23 cellular contexts compared by ENCODE assay signal in genomic region chr6:137051790-137052472, GRCh38. TPM values are rescaled to one million over a fixed set of nuclear protein-coding genes. Genes with fewer than 3 reads are reported as not detected.
DNase-seq lines count a peak whose midpoint lies in the region; ATAC-seq and TF ChIP-seq lines count a peak whose summit lies in the region.
"Had no signal": no experiment of that assay in that cellular context is flagged by ENCODE, and none has a peak within 500 bp of the region (broad histone marks: within the 10 kb centered on the region; RNA-seq: fewer than 3 reads in every experiment).

No MANE protein-coding gene starts in this region.

- no peak overlapping the region for H2AFZ ChIP-seq in PC-3 (ENCODE audit: low read length)

- DNase-seq in A172 (ENCODE audit: low spot score) = peak; percentile 46
- peak; percentile 8 for DNase-seq in EL
- peak; percentile 62 for DNase-seq in PC-3
- DNase-seq in fibroblast of mammary gland (ENCODE audit: low read depth) = peak; percentile 10
- DNase-seq in activated CD4-positive, alpha-beta T cell treated with anti-CD3 and anti-CD28 coated beads, Interleukin-2, amount 10 ng/mL, durations not matched to agents 7 days and 5 days = no peak
- DNase-seq in MV-4-11 (lab: John Stamatoyannopoulos, UW) = no peak
- DNase-seq: activated CD4-positive, alpha-beta T cell treated with anti-CD3 and anti-CD28 coated beads for 1 hour; CD4-positive, alpha-beta T cell; cerebellar nuclear complex; erythroblast; kidney glomerular epithelial cell; NCI-H1417 treated with DMSO at 0.1 percent for 48 hours; psoas muscle; stimulated activated CD4-positive, alpha-beta T cell treated with anti-CD3 and anti-CD28 coated beads, Interleukin-4, amount 100 ng/mL, for 24 hours; stimulated activated naive CD8-positive, alpha-beta T cell treated with anti-CD3 and anti-CD28 coated beads, Interleukin-15, amount 100 ng/mL, for 72 hours had no signal

- no peaks in the 10 kb centered on the region for H3K36me3 Mint-ChIP-seq in activated CD4-positive, alpha-beta T cell treated with anti-CD3 and anti-CD28 coated beads, Interleukin-2, amount 10 ng/mL, durations not matched to agents 7 days and 5 days (ENCODE audit: low read depth)
- H3K36me3 Mint-ChIP-seq: activated naive CD4-positive, alpha-beta T cell treated with anti-CD3 and anti-CD28 coated beads, Interleukin-2, amount 50 U/mL, for 24 hours had no signal

- peaks cover 65% of the 10 kb centered on the region for H3K27me3 Mint-ChIP-seq in activated CD4-positive, alpha-beta T cell treated with anti-CD3 and anti-CD28 coated beads, Interleukin-2, amount 10 ng/mL, durations not matched to agents 7 days and 5 days

- H3K9me3 ChIP-seq in PC-3 (ENCODE audit: low read length) = no peaks in the 10 kb centered on the region
- H3K9me3 ChIP-seq: ascending aorta, gastroesophageal sphincter, psoas muscle, tibial nerve had no signal

- intact Hi-C loops in PC-3 (cut with micrococcal nuclease) = no loop called here

- ATAC-seq in PC-3 = peak; percentile 30
- ATAC-seq in GM18909 (IDR thresholded peaks at IDR 0.05; ENCODE audit: poor library complexity, unreplicated experiment) = no peak
- ATAC-seq in HG02798 (IDR thresholded peaks at IDR 0.05; ENCODE audit: poor library complexity, unreplicated experiment) = no peak
- ATAC-seq: gastroesophageal sphincter; stimulated activated naive CD8-positive, alpha-beta T cell treated with anti-CD3 and anti-CD28 coated beads, Interleukin-15, amount 100 ng/mL, for 72 hours had no signal

- H3K4me2 ChIP-seq in PC-3 (ENCODE audit: low read length) = no peak overlapping the region

- H3K9me3 Mint-ChIP-seq in activated CD4-positive, alpha-beta T cell treated with anti-CD3 and anti-CD28 coated beads, Interleukin-2, amount 10 ng/mL, durations not matched to agents 7 days and 5 days = no peaks in the 10 kb centered on the region
- H3K9me3 Mint-ChIP-seq: activated naive CD4-positive, alpha-beta T cell treated with anti-CD3 and anti-CD28 coated beads, Interleukin-2, amount 50 U/mL, for 24 hours; activated T-helper 1 cell treated with anti-CD3 and anti-CD28 coated beads, Interleukin-12 subunit alpha, Interleukin-12 subunit beta, Interleukin-2, Interleukin-4 antibody, amounts not matched to agents 30 ng/mL and 10 ng/mL and 1 ng/mL, durations not matched to agents 14 hours and 24 hours and 36 hours; CD4-positive, alpha-beta T cell; neural crest cell; stimulated activated naive CD8-positive, alpha-beta T cell treated with anti-CD3 and anti-CD28 coated beads, Interleukin-15, amount 100 ng/mL, for 72 hours had no signal

- no TSS peak for BruUV-seq in PC-3 (replicated peaks; lab: Mats Ljungman, UMichigan)

- peaks cover 22% of the 10 kb centered on the region for H3K4me1 ChIP-seq in PC-3 (ENCODE audit: insufficient read depth, low read length)
- H3K4me1 ChIP-seq: ascending aorta, gastroesophageal sphincter, psoas muscle, tibial nerve had no signal

- POLR2A ChIA-PET in PC-3 (lab: Charles Lee; ENCODE audit: unreplicated experiment) = no interaction called here
- POLR2A ChIA-PET in activated CD4-positive, alpha-beta T cell treated with anti-CD3 and anti-CD28 coated beads, Interleukin-2, amount 10 ng/mL, durations not matched to agents 7 days and 5 days (lab: Charles Lee) = no interaction called here

- no peaks in the 10 kb centered on the region for H4K20me1 ChIP-seq in PC-3 (ENCODE audit: low read length)

- H3K4me3 ChIP-seq in PC-3 (ENCODE audit: low read length) = no peak overlapping the region
- H3K4me3 ChIP-seq in fibroblast of mammary gland (ENCODE audit: control insufficient read depth, low read depth, low read length) = no peak overlapping the region
- H3K4me3 ChIP-seq: ascending aorta, gastroesophageal sphincter, psoas muscle, tibial nerve had no signal

- H3K27ac Mint-ChIP-seq in activated CD4-positive, alpha-beta T cell treated with anti-CD3 and anti-CD28 coated beads, Interleukin-2, amount 10 ng/mL, durations not matched to agents 7 days and 5 days = no peak overlapping the region
- H3K27ac Mint-ChIP-seq: activated naive CD4-positive, alpha-beta T cell treated with anti-CD3 and anti-CD28 coated beads, Interleukin-2, amount 50 U/mL, for 24 hours; activated T-helper 1 cell treated with anti-CD3 and anti-CD28 coated beads, Interleukin-12 subunit alpha, Interleukin-12 subunit beta, Interleukin-2, Interleukin-4 antibody, amounts not matched to agents 30 ng/mL and 10 ng/mL and 1 ng/mL, durations not matched to agents 14 hours and 24 hours and 36 hours; CD4-positive, alpha-beta T cell had no signal

- H3K79me2 ChIP-seq in PC-3 (ENCODE audit: low read length) = no peaks in the 10 kb centered on the region

- no peak overlapping the region for H3K9ac ChIP-seq in PC-3 (ENCODE audit: low read length)

- H3K9me2 ChIP-seq in PC-3 (replicated peaks; ENCODE audit: low read length) = no peaks in the 10 kb centered on the region

- no peak for TF ChIP-seq CTCF in PC-3 (conservative IDR thresholded peaks at IDR 0.05; ENCODE audit: low read depth, low read length)
- TF ChIP-seq CTCF in fibroblast of mammary gland (conservative IDR thresholded peaks at IDR 0.05; ENCODE audit: control insufficient read depth, insufficient read depth, low read depth, low read length) = no peak

- H3F3A ChIP-seq in PC-3 (ENCODE audit: low read length, unreplicated experiment) = no peaks in the 10 kb centered on the region

- H3K4me3 Mint-ChIP-seq in activated CD4-positive, alpha-beta T cell treated with anti-CD3 and anti-CD28 coated beads, Interleukin-2, amount 10 ng/mL, durations not matched to agents 7 days and 5 days = no peak overlapping the region
- H3K4me3 Mint-ChIP-seq: activated naive CD4-positive, alpha-beta T cell treated with anti-CD3 and anti-CD28 coated beads, Interleukin-2, amount 50 U/mL, for 24 hours; activated T-helper 1 cell treated with anti-CD3 and anti-CD28 coated beads, Interleukin-12 subunit alpha, Interleukin-12 subunit beta, Interleukin-2, Interleukin-4 antibody, amounts not matched to agents 30 ng/mL and 10 ng/mL and 1 ng/mL, durations not matched to agents 14 hours and 24 hours and 36 hours; CD4-positive, alpha-beta T cell; neural crest cell; stimulated activated naive CD8-positive, alpha-beta T cell treated with anti-CD3 and anti-CD28 coated beads, Interleukin-15, amount 100 ng/mL, for 72 hours had no signal

- H3K4me1 Mint-ChIP-seq in activated CD4-positive, alpha-beta T cell treated with anti-CD3 and anti-CD28 coated beads, Interleukin-2, amount 10 ng/mL, durations not matched to agents 7 days and 5 days = no peaks in the 10 kb centered on the region
- H3K4me1 Mint-ChIP-seq: activated naive CD4-positive, alpha-beta T cell treated with anti-CD3 and anti-CD28 coated beads, Interleukin-2, amount 50 U/mL, for 24 hours; neural crest cell; stimulated activated naive CD8-positive, alpha-beta T cell treated with anti-CD3 and anti-CD28 coated beads, Interleukin-15, amount 100 ng/mL, for 72 hours had no signal

- CTCF ChIA-PET in PC-3 (lab: Charles Lee) = no interaction called here
- CTCF ChIA-PET in activated CD4-positive, alpha-beta T cell treated with anti-CD3 and anti-CD28 coated beads, Interleukin-2, amount 10 ng/mL, durations not matched to agents 7 days and 5 days (lab: Charles Lee) = no interaction called here

- H3K36me3 ChIP-seq in PC-3 (ENCODE audit: low read depth, low read length) = no peaks in the 10 kb centered on the region
- H3K36me3 ChIP-seq: ascending aorta, gastroesophageal sphincter, tibial nerve had no signal

- no peak overlapping the region for H3K27ac ChIP-seq in PC-3 (ENCODE audit: low read length)
- H3K27ac ChIP-seq: ascending aorta, gastroesophageal sphincter, psoas muscle, tibial nerve had no signal

- H3K27me3 ChIP-seq in PC-3 (ENCODE audit: low read length) = no peaks in the 10 kb centered on the region
- H3K27me3 ChIP-seq: ascending aorta, gastroesophageal sphincter had no signal

RNA-seq across cellular contexts. Expression of gene IL20RA, which starts 7.2 kb away (rescaled TPM):
- not detected in 2 replicates for total RNA-seq in A172 (2014; rRNA removed; shearing (Covaris generic))
- 3.5 and 6.0 TPM in 2 replicates for total RNA-seq in PC-3 (2014; rRNA removed)
- total RNA-seq in activated CD4-positive, alpha-beta T cell treated with anti-CD3 and anti-CD28 coated beads, Interleukin-2, amount 10 ng/mL, durations not matched to agents 7 days and 5 days = not detected
- total RNA-seq: activated T-helper 1 cell treated with anti-CD3 and anti-CD28 coated beads, Interleukin-12 subunit alpha, Interleukin-12 subunit beta, Interleukin-2, Interleukin-4 antibody, amounts not matched to agents 30 ng/mL and 10 ng/mL and 1 ng/mL, durations not matched to agents 14 hours and 24 hours and 36 hours; ascending aorta; CD4-positive, alpha-beta T cell; neural crest cell had no signal

Comparison
In these comparisons a context has a peak if more than half of its experiments do, and no peak if none do; other contexts are left out.
1. DNase-seq: peak in A172 (single experiment), EL (single experiment), PC-3 (single experiment) and fibroblast of mammary gland (single experiment); none in activated CD4-positive, alpha-beta T cell treated with anti-CD3 and anti-CD28 coated beads, Interleukin-2, amount 10 ng/mL, durations not matched to agents 7 days and 5 days (single experiment) and MV-4-11 (single experiment).